In genomic region chr13:77894743-77895142, GRCh38 we compare ENCODE assay signal across 21 cellular contexts. TPM values are rescaled to one million over a fixed set of nuclear protein-coding genes. Genes with fewer than 3 reads are reported as not detected.
"Had no signal": no experiment of that assay in that cellular context is flagged by ENCODE, and none has a peak within 500 bp of the region (broad histone marks: within the 10 kb centered on the region; RNA-seq: fewer than 3 reads in every experiment).

No MANE protein-coding gene starts in this region.

- H3K27ac ChIP-seq: lower lobe of right lung, upper lobe of right lung had no signal

- DNase-seq: activated CD4-positive, alpha-beta memory T cell treated with anti-CD3 and anti-CD28 coated beads, Interleukin-2, amount 10 ng/mL, durations not matched to agents 7 days and 5 days; activated CD4-positive, alpha-beta T cell treated with anti-CD3 and anti-CD28 coated beads, Interleukin-2, amount 10 ng/mL, durations not matched to agents 24 days and 14 days; activated effector memory CD4-positive, alpha-beta T cell treated with anti-CD3 and anti-CD28 coated beads, Interleukin-2, amount 50 U/mL, for 16 hours; aorta; effector memory CD4-positive, alpha-beta T cell; head of caudate nucleus; islet precursor cell; left cardiac atrium; lower lobe of right lung; naive thymus-derived CD8-positive, alpha-beta T cell; retina; stimulated activated CD4-positive, alpha-beta T cell treated with anti-CD3 and anti-CD28 coated beads, Interleukin-12 subunit alpha, Interleukin-12 subunit beta, amount 100 ng/mL, for 4 hours; stimulated activated CD4-positive, alpha-beta T cell treated with anti-CD3 and anti-CD28 coated beads, Interleukin-4, amount 100 ng/mL, for 4 hours; stimulated activated naive CD8-positive, alpha-beta T cell treated with anti-CD3 and anti-CD28 coated beads, Interleukin-15, Interleukin-2, amounts not matched to agents 100 U/mL and 50 U/mL, for 24 hours; substantia nigra; thyroid gland; upper lobe of right lung had no signal

- H3K9me3 ChIP-seq: gastroesophageal sphincter, lower lobe of right lung, thyroid gland, upper lobe of right lung had no signal

- H3K4me3 ChIP-seq: gastroesophageal sphincter, lower lobe of right lung, thyroid gland, upper lobe of right lung had no signal

- ATAC-seq: activated CD4-positive, CD25-positive, alpha-beta regulatory T cell treated with anti-CD3 and anti-CD28 coated beads, Interleukin-2, amount 50 U/mL, for 24 hours; esophagus mucosa; gastroesophageal sphincter; lower lobe of right lung; naive thymus-derived CD8-positive, alpha-beta T cell; stimulated activated naive CD8-positive, alpha-beta T cell treated with anti-CD3 and anti-CD28 coated beads, Interleukin-15, Interleukin-2, amounts not matched to agents 100 U/mL and 50 U/mL, for 24 hours; upper lobe of right lung had no signal

- H3K27me3 ChIP-seq: gastroesophageal sphincter, thyroid gland, upper lobe of right lung had no signal

RNA-seq across cellular contexts. Expression of gene EDNRB, which starts 23.9 kb away (rescaled TPM):
- total RNA-seq: activated CD4-positive, alpha-beta memory T cell treated with anti-CD3 and anti-CD28 coated beads, Interleukin-2, amount 10 ng/mL, durations not matched to agents 7 days and 5 days; activated CD4-positive, alpha-beta T cell treated with anti-CD3 and anti-CD28 coated beads, Interleukin-2, amount 10 ng/mL, durations not matched to agents 24 days and 14 days; naive thymus-derived CD8-positive, alpha-beta T cell; T-helper 2 cell treated with Interferon-gamma antibody and Interleukin-4, amounts not matched to agents 100 ng/mL and 5 ng/mL, for 36 hours had no signal
- polyA plus RNA-seq: naive thymus-derived CD8-positive, alpha-beta T cell had no signal
